ENCODE assay signal across 20 cellular contexts in the genomic region with DNA sequence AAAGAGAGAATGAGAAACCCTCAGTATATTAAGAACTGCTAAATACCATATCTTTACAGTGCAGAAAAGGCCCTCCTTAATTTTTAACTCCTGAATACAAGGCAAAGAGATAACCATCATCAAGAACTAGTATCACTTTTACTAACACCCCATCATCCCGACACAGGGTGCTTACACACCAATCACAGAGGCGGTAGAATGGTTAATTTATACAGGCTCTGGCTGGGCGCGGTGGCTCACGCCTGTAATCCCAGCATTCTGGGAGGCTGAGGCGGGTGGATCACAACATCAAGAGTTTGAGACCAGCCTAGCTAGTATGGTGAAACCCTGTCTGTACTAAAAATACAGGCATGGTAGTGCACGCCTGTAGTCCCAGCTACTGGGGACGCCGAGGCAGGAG. TPM values are rescaled to one million over a fixed set of nuclear protein-coding genes. Genes with fewer than 3 reads are reported as not detected.
A peak's percentile ranks its signal among the peaks of the same experiment; 100 is the strongest.
DNase-seq lines count a peak whose midpoint lies in the region; ATAC-seq, FAIRE-seq and TF ChIP-seq lines count a peak whose summit lies in the region.
"Had no signal": no experiment of that assay in that cellular context is flagged by ENCODE, and none has a peak within 500 bp of the region (broad histone marks: within the 10 kb centered on the region; RNA-seq: fewer than 3 reads in every experiment).

No MANE protein-coding gene starts in this region.

- H3K27ac ChIP-seq in kidney (ENCODE audit: low read depth in 2 of 2, low read length in 2 of 2), result no peak overlapping the region

- CTCF ChIA-PET in activated CD4-positive, alpha-beta T cell treated with anti-CD3 and anti-CD28 coated beads for 36 hours (lab: Charles Lee), result interaction anchor here (1.1 to 3.4 kb wide), 3 partner anchors 12 to 355 kb away, joined by 3 to 28 read pairs (median 4); partner anchors contain the start of gene NOL11

- DNase-seq in activated CD4-positive, alpha-beta T cell treated with anti-CD3 and anti-CD28 coated beads for 36 hours, result peak; percentile 50
- DNase-seq in activated CD4-positive, alpha-beta T cell treated with anti-CD3 and anti-CD28 coated beads, Interleukin-2, amount 50 U/mL, for 4 hours, result no peak
- DNase-seq in stimulated activated naive CD8-positive, alpha-beta T cell treated with anti-CD3 and anti-CD28 coated beads, Interleukin-15, Interleukin-2, amounts not matched to agents 100 U/mL and 50 U/mL, for 24 hours, result no peak
- no peak for DNase-seq in endothelial cell (ENCODE audit: low spot score)
- no peak for DNase-seq in nucleus accumbens (lab: John Stamatoyannopoulos, UW)
- DNase-seq in cerebellum (ENCODE audit: low spot score), result no peak
- DNase-seq in kidney, result no peak
- DNase-seq: activated naive CD4-positive, alpha-beta T cell treated with Interleukin-2 at 50 U/mL for 16 hours; AML-193; effector memory CD4-positive, alpha-beta T cell; esophagus squamous epithelium; H7; left colon; NCI-H146; NCI-H2171; NCI-H526 treated with DMSO at 0.1 percent for 48 hours; small intestine; stimulated activated CD4-positive, alpha-beta T cell treated with anti-CD3 and anti-CD28 coated beads, Interleukin-4, amount 100 ng/mL, for 4 hours; SW 1271 had no signal

- peak overlapping the region; percentile 24 for H3K4me3 Mint-ChIP-seq in activated CD4-positive, alpha-beta T cell treated with anti-CD3 and anti-CD28 coated beads for 36 hours
- H3K4me3 Mint-ChIP-seq in stimulated activated naive CD8-positive, alpha-beta T cell treated with anti-CD3 and anti-CD28 coated beads, Interleukin-15, Interleukin-2, amounts not matched to agents 100 ng/mL and 50 ng/mL, for 24 hours, result peak overlapping the region; percentile 35
- H3K4me3 Mint-ChIP-seq in endothelial cell (ENCODE audit: unreplicated experiment), result peak overlapping the region; percentile 68

- peaks cover 80% of the 10 kb centered on the region for H3K4me1 Mint-ChIP-seq in activated CD4-positive, alpha-beta T cell treated with anti-CD3 and anti-CD28 coated beads for 36 hours
- H3K4me1 Mint-ChIP-seq in stimulated activated naive CD8-positive, alpha-beta T cell treated with anti-CD3 and anti-CD28 coated beads, Interleukin-15, Interleukin-2, amounts not matched to agents 100 ng/mL and 50 ng/mL, for 24 hours (ENCODE audit: low read depth), result peaks cover 92% of the 10 kb centered on the region
- peaks cover 35% of the 10 kb centered on the region for H3K4me1 Mint-ChIP-seq in endothelial cell (ENCODE audit: unreplicated experiment)

- H3K27ac Mint-ChIP-seq in activated CD4-positive, alpha-beta T cell treated with anti-CD3 and anti-CD28 coated beads for 36 hours, result peak overlapping the region; percentile 66
- peak overlapping the region; percentile 54 for H3K27ac Mint-ChIP-seq in stimulated activated naive CD8-positive, alpha-beta T cell treated with anti-CD3 and anti-CD28 coated beads, Interleukin-15, Interleukin-2, amounts not matched to agents 100 ng/mL and 50 ng/mL, for 24 hours
- H3K27ac Mint-ChIP-seq in endothelial cell (ENCODE audit: unreplicated experiment), result no peak overlapping the region

- H3K9me3 Mint-ChIP-seq in activated CD4-positive, alpha-beta T cell treated with anti-CD3 and anti-CD28 coated beads for 36 hours (ENCODE audit: low read depth), result no peaks in the 10 kb centered on the region
- H3K9me3 Mint-ChIP-seq in stimulated activated naive CD8-positive, alpha-beta T cell treated with anti-CD3 and anti-CD28 coated beads, Interleukin-15, Interleukin-2, amounts not matched to agents 100 ng/mL and 50 ng/mL, for 24 hours, result no peaks in the 10 kb centered on the region
- no peaks in the 10 kb centered on the region for H3K9me3 Mint-ChIP-seq in endothelial cell (ENCODE audit: unreplicated experiment)

- H3K36me3 Mint-ChIP-seq in activated CD4-positive, alpha-beta T cell treated with anti-CD3 and anti-CD28 coated beads for 36 hours (ENCODE audit: low read depth), result peaks cover 46% of the 10 kb centered on the region
- H3K36me3 Mint-ChIP-seq in stimulated activated naive CD8-positive, alpha-beta T cell treated with anti-CD3 and anti-CD28 coated beads, Interleukin-15, Interleukin-2, amounts not matched to agents 100 ng/mL and 50 ng/mL, for 24 hours (ENCODE audit: low read depth), result peaks cover 62% of the 10 kb centered on the region
- H3K36me3 Mint-ChIP-seq in endothelial cell (ENCODE audit: low read depth, unreplicated experiment), result peaks cover 4% of the 10 kb centered on the region

- TF ChIP-seq CTCF in endothelial cell (IDR thresholded peaks at IDR 0.05; ENCODE audit: unreplicated experiment) (no peak), kidney (IDR thresholded peaks at IDR 0.05; ENCODE audit: borderline replicate concordance, extremely low read depth, insufficient read depth) (no peak)

- H3K9me3 ChIP-seq in kidney (ENCODE audit: control insufficient read depth in 1 of 2, low read length in 2 of 2), result no peaks in the 10 kb centered on the region
- H3K9me3 ChIP-seq: esophagus squamous epithelium had no signal

- no peak for FAIRE-seq in kidney (lab: Jason Lieb, UNC)
- FAIRE-seq: small intestine had no signal

- intact Hi-C loops in activated CD4-positive, alpha-beta T cell treated with anti-CD3 and anti-CD28 coated beads for 36 hours (cut with DNase I, micrococcal nuclease), result loop anchor here (5.0 to 10.0 kb wide), 2 partner anchors 120 to 1057 kb away; partner anchors contain the start of gene PRKCA (in 1 of the 2)
- intact Hi-C loops in kidney (cut with DNase I), result no loop called here

- no peak overlapping the region for H3K4me3 ChIP-seq in kidney (ENCODE audit: low read length in 2 of 2)
- H3K4me3 ChIP-seq: esophagus squamous epithelium had no signal

- peaks cover 4 to 13% of the 10 kb centered on the region in 2 donors for H3K4me1 ChIP-seq in kidney (ENCODE audit: control insufficient read depth in 1 of 2, insufficient read depth in 1 of 2, low read depth in 1 of 2, low read length in 2 of 2)

- H3K36me3 ChIP-seq in kidney (ENCODE audit: control insufficient read depth in 1 of 2, insufficient read depth in 2 of 2, low read length in 2 of 2), result peaks cover 4 to 13% of the 10 kb centered on the region in 2 donors

- POLR2A ChIA-PET in activated CD4-positive, alpha-beta T cell treated with anti-CD3 and anti-CD28 coated beads for 36 hours (lab: Charles Lee), result interaction anchor here (0.7 to 0.9 kb wide), 2 partner anchors 9 to 67 kb away, joined by 3 read pairs; no protein-coding TSS in a partner anchor

- no peaks in the 10 kb centered on the region for H3K27me3 Mint-ChIP-seq in activated CD4-positive, alpha-beta T cell treated with anti-CD3 and anti-CD28 coated beads for 36 hours
- no peaks in the 10 kb centered on the region for H3K27me3 Mint-ChIP-seq in stimulated activated naive CD8-positive, alpha-beta T cell treated with anti-CD3 and anti-CD28 coated beads, Interleukin-15, Interleukin-2, amounts not matched to agents 100 ng/mL and 50 ng/mL, for 24 hours
- H3K27me3 Mint-ChIP-seq in endothelial cell (ENCODE audit: unreplicated experiment), result no peaks in the 10 kb centered on the region

- ATAC-seq in activated CD4-positive, alpha-beta T cell treated with anti-CD3 and anti-CD28 coated beads for 36 hours, result no peak
- no peak for ATAC-seq in stimulated activated naive CD8-positive, alpha-beta T cell treated with anti-CD3 and anti-CD28 coated beads, Interleukin-15, Interleukin-2, amounts not matched to agents 100 U/mL and 50 U/mL, for 24 hours
- ATAC-seq: left colon had no signal

- H3K9ac ChIP-seq in kidney (ENCODE audit: low read length in 2 of 2), result no peak overlapping the region

RNA-seq across cellular contexts. Expression of gene PSMD12, which starts 4.2 kb away (rescaled TPM):
- 100 to 1,000 TPM; 100 to 101 TPM for total RNA-seq in activated CD4-positive, alpha-beta T cell treated with anti-CD3 and anti-CD28 coated beads for 36 hours
- total RNA-seq in endothelial cell (ENCODE audit: unreplicated experiment) (46.2 TPM), cerebellum (45.5 TPM), kidney (46.0 TPM)
- polyA plus RNA-seq in kidney (ENCODE audit: insufficient read depth, low read depth, low replicate concordance), result 26.0 TPM

RNA-seq across cellular contexts. Expression of gene PITPNC1, which starts 14.9 kb away (rescaled TPM):
- total RNA-seq in activated CD4-positive, alpha-beta T cell treated with anti-CD3 and anti-CD28 coated beads for 36 hours, result 10 to 100 TPM; 41.6 to 56.3 TPM
- 39.7 TPM for total RNA-seq in endothelial cell (ENCODE audit: unreplicated experiment)
- 44.2 TPM for total RNA-seq in cerebellum
- 41.3 TPM for total RNA-seq in kidney
- polyA plus RNA-seq in kidney (ENCODE audit: insufficient read depth, low read depth, low replicate concordance), result 14.2 TPM
